ENCODE assay signal across 11 cellular contexts in the genomic region with DNA sequence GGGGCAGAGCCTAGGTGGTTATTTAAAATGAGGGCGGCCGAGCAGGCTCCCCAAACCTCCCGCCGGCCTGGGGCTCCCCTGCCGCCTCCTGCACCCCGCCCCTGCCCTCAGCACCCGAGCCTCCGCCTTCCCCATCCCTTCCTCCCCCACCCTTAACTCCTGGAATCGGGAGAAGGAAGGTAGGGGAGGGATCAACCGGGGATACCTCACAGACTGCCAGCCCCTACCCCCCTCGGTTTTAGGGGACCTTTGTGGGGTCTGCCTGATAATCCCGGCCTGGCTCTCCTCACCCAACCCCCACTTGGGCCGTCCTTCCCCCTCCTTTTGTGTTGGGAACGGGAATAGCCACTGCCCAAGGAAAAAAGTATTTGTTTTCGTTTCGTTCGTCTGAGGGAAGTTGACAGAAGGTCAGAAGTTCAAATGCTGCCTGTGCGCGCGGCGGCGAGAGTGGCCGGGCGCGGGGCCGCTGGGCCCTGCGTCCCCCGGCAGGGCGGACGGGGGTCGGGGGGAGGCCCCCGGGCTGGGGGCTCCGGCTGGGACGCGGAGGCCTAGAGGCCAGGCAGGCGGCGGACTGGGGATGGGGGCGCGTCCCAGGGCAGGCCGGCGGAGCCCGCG. TPM values are rescaled to one million over a fixed set of nuclear protein-coding genes. Genes with fewer than 3 reads are reported as not detected.
DNase-seq lines count a peak whose midpoint lies in the region; ATAC-seq, FAIRE-seq and TF ChIP-seq lines count a peak whose summit lies in the region.
"Had no signal": no experiment of that assay in that cellular context is flagged by ENCODE, and none has a peak within 500 bp of the region (broad histone marks: within the 10 kb centered on the region; RNA-seq: fewer than 3 reads in every experiment).

No MANE protein-coding gene starts in this region.

- no peak overlapping the region for H3K27ac ChIP-seq in GM23248
- no peak overlapping the region for H3K27ac ChIP-seq in ascending aorta
- H3K27ac ChIP-seq in kidney (ENCODE audit: low read depth in 2 of 2, low read length in 2 of 2) = peak overlapping the region; percentile 72 to 96
- H3K27ac ChIP-seq in rectal smooth muscle tissue (ENCODE audit: low read depth, low read length) = no peak overlapping the region

- ATAC-seq in GM18907 (IDR thresholded peaks at IDR 0.05; ENCODE audit: unreplicated experiment) (no peak), HG03280 (IDR thresholded peaks at IDR 0.05; ENCODE audit: unreplicated experiment) (no peak)

- H3K9me2 ChIP-seq in GM23248 (ENCODE audit: insufficient read depth) = no peaks in the 10 kb centered on the region

- in situ Hi-C loops in GM23248 (cut with MboI) = no loop called here

- no peak overlapping the region for H3K9ac ChIP-seq in GM23248
- peak overlapping the region in 1 of 2 donors; percentile 71 for H3K9ac ChIP-seq in kidney (ENCODE audit: low read length in 2 of 2)
- H3K9ac ChIP-seq in rectal smooth muscle tissue (ENCODE audit: low read length) = no peak overlapping the region

- H3F3A ChIP-seq in GM23248 (ENCODE audit: insufficient read depth) = no peaks in the 10 kb centered on the region

- no peaks in the 10 kb centered on the region for H3K36me3 ChIP-seq in GM23248 (ENCODE audit: low read depth)
- H3K36me3 ChIP-seq in ascending aorta = no peaks in the 10 kb centered on the region
- no peaks in the 10 kb centered on the region for H3K36me3 ChIP-seq in kidney (ENCODE audit: control insufficient read depth in 1 of 2, insufficient read depth in 2 of 2, low read length in 2 of 2)
- no peaks in the 10 kb centered on the region for H3K36me3 ChIP-seq in rectal smooth muscle tissue (ENCODE audit: control insufficient read depth, insufficient read depth, low read length)

- intact Hi-C loops in ascending aorta (cut with DNase I) (no loop called here), kidney (cut with DNase I) (no loop called here)

- no peak for TF ChIP-seq CTCF in ascending aorta (IDR thresholded peaks at IDR 0.05)
- no peak for TF ChIP-seq CTCF in kidney (IDR thresholded peaks at IDR 0.05; ENCODE audit: borderline replicate concordance, extremely low read depth, insufficient read depth)

- H3K4me3 ChIP-seq in GM23248 = no peak overlapping the region
- peak overlapping the region; percentile 14 to 36 for H3K4me3 ChIP-seq in ascending aorta
- peak overlapping the region; percentile 42 to 64 for H3K4me3 ChIP-seq in kidney (ENCODE audit: low read length in 2 of 2)
- H3K4me3 ChIP-seq in rectal smooth muscle tissue (ENCODE audit: low read length) = peak overlapping the region; percentile 59

- H3K27me3 ChIP-seq in GM23248 (replicated peaks; ENCODE audit: insufficient read depth) = peaks cover 83% of the 10 kb centered on the region
- peaks cover 9% of the 10 kb centered on the region for H3K27me3 ChIP-seq in ascending aorta
- peaks cover 39% of the 10 kb centered on the region for H3K27me3 ChIP-seq in rectal smooth muscle tissue (ENCODE audit: control insufficient read depth, insufficient read depth, low read length)

- whole genome bisulfite sequencing in GM23248 (ENCODE audit: low coverage in 1 of 2, low lambda C conversion rate in 2 of 2, missing lambda C conversion rate in 2 of 2), 2 experiments = 4 to 6% methylated on average over 15 to 31 of the region's 43 CpGs

- H3K9me3 ChIP-seq in GM23248 (ENCODE audit: low read depth) = no peaks in the 10 kb centered on the region
- H3K9me3 ChIP-seq in ascending aorta = no peaks in the 10 kb centered on the region
- H3K9me3 ChIP-seq in kidney (ENCODE audit: control insufficient read depth in 1 of 2, low read length in 2 of 2) = no peaks in the 10 kb centered on the region

- DNase-seq in GM23248 = no peak
- DNase-seq in ascending aorta (ENCODE audit: low spot score in 2 of 2) = no peak
- DNase-seq in kidney = no peak
- no peak for DNase-seq in COLO668 (lab: John Stamatoyannopoulos, UW; ENCODE audit: unreplicated experiment)
- DNase-seq in GM12891 (ENCODE audit: insufficient read length, low spot score) = no peak
- DNase-seq: activated T-cell treated with anti-CD3 and anti-CD28 coated beads, Interleukin-2, amount 50 U/mL, for 1 hour; NCI-H1048; T-helper 2 cell had no signal

- H3K4me1 ChIP-seq in GM23248 (ENCODE audit: insufficient read depth) (0 out of 2 replicates have a peak, but pooled peaks cover 7% of the 10 kb centered on the region), ascending aorta (peaks cover 6 to 15% of the 10 kb centered on the region in 2 donors), kidney (ENCODE audit: control insufficient read depth in 1 of 2, insufficient read depth in 1 of 2, low read depth in 1 of 2, low read length in 2 of 2) (peaks cover 0 to 19% of the 10 kb centered on the region in 2 donors), rectal smooth muscle tissue (ENCODE audit: control insufficient read depth, insufficient read depth, low read length) (peaks cover 4% of the 10 kb centered on the region)

- TF ChIP-seq POLR2A in GM12891 (IDR thresholded peaks at IDR 0.05; ENCODE audit: low read depth, low read length) = no peak

- FAIRE-seq in kidney (lab: Jason Lieb, UNC) (no peak), GM12891 (lab: Jason Lieb, UNC) (no peak)

- H3K4me2 ChIP-seq in GM23248 (ENCODE audit: unreplicated experiment) = peak overlapping the region; percentile 23

- no peak overlapping the region for H2AFZ ChIP-seq in GM23248

- no peaks in the 10 kb centered on the region for H4K20me1 ChIP-seq in GM23248 (ENCODE audit: insufficient read depth)

- no peaks in the 10 kb centered on the region for H3K79me2 ChIP-seq in GM23248 (ENCODE audit: insufficient read depth)

TF ChIP-seq in GM12891, 5 proteins besides CTCF, POLR2A, EP300 and RAD21:
- TF ChIP-seq POU2F2 (IDR thresholded peaks at IDR 0.05; ENCODE audit: low read depth, low read length) = no peak
- no peak for TF ChIP-seq TAF1 (IDR thresholded peaks at IDR 0.05; ENCODE audit: low read depth, low read length)

RNA-seq across cellular contexts. Expression of a gene that starts 2.8 kb away (rescaled TPM):
- total RNA-seq in GM23248 (2014; rRNA removed; shearing (Covaris generic)) = not detected in 2 replicates
- not detected in 2 replicates for polyA plus RNA-seq in GM23248 (2016; fragmentation: Nextera tagmentation; extraction: Ambion mirVana)
- 0.11 TPM for total RNA-seq in ascending aorta
- total RNA-seq in kidney = 15.2 TPM
- 2.0 TPM for polyA plus RNA-seq in kidney (ENCODE audit: insufficient read depth, low read depth, low replicate concordance)
- polyA plus RNA-seq in GM12891 (2012; ENCODE audit: low read depth, missing spikeins) = not detected

Comparison
In these comparisons a context has a peak if more than half of its experiments do, and no peak if none do; other contexts are left out.
1. H3K27ac ChIP-seq: peak in kidney (2 of 2); none in GM23248 (single experiment), ascending aorta (0 of 2) and rectal smooth muscle tissue (single experiment).
2. RNA of a gene that starts 2.8 kb away (total RNA-seq): 15.2 TPM in kidney (single experiment); 0.11 TPM in ascending aorta (single experiment) and not detected in GM23248; every median in the first group is over 10 times any median in the second.